1 cellular context compared by ENCODE assay signal in the genomic region with DNA sequence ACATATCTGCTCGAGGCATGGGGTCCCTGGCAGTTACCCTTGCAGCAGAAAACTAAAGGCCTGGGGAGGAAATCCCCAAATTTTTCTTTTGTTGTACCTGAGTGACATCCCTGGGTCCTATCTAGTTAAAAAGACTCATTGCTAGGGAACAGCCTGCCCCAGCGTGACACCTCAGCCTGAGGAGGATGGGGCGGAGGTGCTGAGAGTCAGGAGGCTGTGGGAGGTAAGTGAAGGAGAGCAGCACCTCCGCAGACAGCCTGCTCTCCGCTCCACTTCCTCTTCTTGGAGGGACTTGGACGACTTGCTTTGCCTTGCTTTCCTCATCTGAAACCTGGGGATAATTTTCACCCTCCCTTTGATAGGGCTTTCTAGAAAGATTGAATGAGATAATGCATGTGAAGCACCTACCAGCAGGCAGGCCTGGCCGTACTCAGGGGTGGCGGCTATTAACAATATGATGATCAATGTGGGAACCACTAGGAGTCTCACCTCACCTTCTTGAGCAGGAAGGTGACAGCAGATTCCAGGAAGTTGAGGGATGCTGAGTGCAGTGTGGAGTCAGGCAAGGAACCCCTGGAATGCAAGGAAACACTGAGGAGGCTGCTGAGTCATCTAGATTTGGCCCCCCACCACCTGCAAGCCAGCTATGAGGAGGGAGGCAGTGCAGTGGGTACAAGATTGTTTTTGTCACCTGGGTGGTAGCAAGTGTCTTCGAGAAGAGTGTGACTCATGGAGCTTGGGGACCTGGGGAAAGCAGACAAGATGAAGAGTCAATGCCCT.
TF ChIP-seq lines count a peak whose summit lies in the region.

No MANE protein-coding gene starts in this region.

TF ChIP-seq in GM23338, 12 proteins besides CTCF, POLR2A, EP300 and RAD21 (continued from another document):
- TF ChIP-seq, protein P1, sequence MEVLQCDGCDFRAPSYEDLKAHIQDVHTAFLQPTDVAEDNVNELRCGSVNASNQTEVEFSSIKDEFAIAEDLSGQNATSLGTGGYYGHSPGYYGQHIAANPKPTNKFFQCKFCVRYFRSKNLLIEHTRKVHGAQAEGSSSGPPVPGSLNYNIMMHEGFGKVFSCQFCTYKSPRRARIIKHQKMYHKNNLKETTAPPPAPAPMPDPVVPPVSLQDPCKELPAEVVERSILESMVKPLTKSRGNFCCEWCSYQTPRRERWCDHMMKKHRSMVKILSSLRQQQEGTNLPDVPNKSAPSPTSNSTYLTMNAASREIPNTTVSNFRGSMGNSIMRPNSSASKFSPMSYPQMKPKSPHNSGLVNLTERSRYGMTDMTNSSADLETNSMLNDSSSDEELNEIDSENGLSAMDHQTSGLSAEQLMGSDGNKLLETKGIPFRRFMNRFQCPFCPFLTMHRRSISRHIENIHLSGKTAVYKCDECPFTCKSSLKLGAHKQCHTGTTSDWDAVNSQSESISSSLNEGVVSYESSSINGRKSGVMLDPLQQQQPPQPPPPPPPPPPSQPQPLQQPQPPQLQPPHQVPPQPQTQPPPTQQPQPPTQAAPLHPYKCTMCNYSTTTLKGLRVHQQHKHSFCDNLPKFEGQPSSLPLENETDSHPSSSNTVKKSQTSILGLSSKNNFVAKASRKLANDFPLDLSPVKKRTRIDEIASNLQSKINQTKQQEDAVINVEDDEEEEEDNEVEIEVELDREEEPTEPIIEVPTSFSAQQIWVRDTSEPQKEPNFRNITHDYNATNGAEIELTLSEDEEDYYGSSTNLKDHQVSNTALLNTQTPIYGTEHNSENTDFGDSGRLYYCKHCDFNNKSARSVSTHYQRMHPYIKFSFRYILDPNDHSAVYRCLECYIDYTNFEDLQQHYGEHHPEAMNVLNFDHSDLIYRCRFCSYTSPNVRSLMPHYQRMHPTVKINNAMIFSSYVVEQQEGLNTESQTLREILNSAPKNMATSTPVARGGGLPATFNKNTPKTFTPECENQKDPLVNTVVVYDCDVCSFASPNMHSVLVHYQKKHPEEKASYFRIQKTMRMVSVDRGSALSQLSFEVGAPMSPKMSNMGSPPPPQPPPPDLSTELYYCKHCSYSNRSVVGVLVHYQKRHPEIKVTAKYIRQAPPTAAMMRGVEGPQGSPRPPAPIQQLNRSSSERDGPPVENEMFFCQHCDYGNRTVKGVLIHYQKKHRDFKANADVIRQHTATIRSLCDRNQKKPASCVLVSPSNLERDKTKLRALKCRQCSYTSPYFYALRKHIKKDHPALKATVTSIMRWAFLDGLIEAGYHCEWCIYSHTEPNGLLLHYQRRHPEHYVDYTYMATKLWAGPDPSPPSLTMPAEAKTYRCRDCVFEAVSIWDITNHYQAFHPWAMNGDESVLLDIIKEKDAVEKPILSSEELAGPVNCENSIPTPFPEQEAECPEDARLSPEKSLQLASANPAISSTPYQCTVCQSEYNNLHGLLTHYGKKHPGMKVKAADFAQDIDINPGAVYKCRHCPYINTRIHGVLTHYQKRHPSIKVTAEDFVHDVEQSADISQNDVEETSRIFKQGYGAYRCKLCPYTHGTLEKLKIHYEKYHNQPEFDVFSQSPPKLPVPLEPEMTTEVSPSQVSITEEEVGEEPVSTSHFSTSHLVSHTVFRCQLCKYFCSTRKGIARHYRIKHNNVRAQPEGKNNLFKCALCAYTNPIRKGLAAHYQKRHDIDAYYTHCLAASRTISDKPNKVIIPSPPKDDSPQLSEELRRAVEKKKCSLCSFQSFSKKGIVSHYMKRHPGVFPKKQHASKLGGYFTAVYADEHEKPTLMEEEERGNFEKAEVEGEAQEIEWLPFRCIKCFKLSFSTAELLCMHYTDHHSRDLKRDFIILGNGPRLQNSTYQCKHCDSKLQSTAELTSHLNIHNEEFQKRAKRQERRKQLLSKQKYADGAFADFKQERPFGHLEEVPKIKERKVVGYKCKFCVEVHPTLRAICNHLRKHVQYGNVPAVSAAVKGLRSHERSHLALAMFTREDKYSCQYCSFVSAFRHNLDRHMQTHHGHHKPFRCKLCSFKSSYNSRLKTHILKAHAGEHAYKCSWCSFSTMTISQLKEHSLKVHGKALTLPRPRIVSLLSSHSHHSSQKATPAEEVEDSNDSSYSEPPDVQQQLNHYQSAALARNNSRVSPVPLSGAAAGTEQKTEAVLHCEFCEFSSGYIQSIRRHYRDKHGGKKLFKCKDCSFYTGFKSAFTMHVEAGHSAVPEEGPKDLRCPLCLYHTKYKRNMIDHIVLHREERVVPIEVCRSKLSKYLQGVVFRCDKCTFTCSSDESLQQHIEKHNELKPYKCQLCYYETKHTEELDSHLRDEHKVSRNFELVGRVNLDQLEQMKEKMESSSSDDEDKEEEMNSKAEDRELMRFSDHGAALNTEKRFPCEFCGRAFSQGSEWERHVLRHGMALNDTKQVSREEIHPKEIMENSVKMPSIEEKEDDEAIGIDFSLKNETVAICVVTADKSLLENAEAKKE (CRISPR knock-in tag; IDR thresholded peaks at IDR 0.05), result no peak
- no peak for TF ChIP-seq EZH2 (IDR thresholded peaks at IDR 0.05; ENCODE audit: low read depth, unreplicated experiment)
